8 cellular contexts compared by ENCODE assay signal in genomic region chr10:77493851-77494788, GRCh38.
A peak's percentile ranks its signal among the peaks of the same experiment; 100 is the strongest.
DNase-seq lines count a peak whose midpoint lies in the region; ATAC-seq and TF ChIP-seq lines count a peak whose summit lies in the region.
"Had no signal": no experiment of that assay in that cellular context is flagged by ENCODE, and none has a peak within 500 bp of the region (broad histone marks: within the 10 kb centered on the region; RNA-seq: fewer than 3 reads in every experiment).

No MANE protein-coding gene starts in this region.

- ATAC-seq in GM18867 (IDR thresholded peaks at IDR 0.05; ENCODE audit: unreplicated experiment): peak; percentile 36

- DNase-seq in M059J (ENCODE audit: low read depth): peak; percentile 59
- DNase-seq in epithelial cell of esophagus (ENCODE audit: low read depth): peak; percentile 34
- peak; percentile 46 for DNase-seq in retina
- no peak for DNase-seq in stimulated activated CD4-positive, alpha-beta T cell treated with anti-CD3 and anti-CD28 coated beads, Interleukin-4, amount 100 ng/mL, for 1 hour
- DNase-seq in germinal center (ENCODE audit: low spot score): no peak
- no peak for DNase-seq in stimulated activated CD4-positive, alpha-beta T cell treated with anti-CD3 and anti-CD28 coated beads, Interleukin-2, amount 100 ng/mL, for 24 hours
- DNase-seq: cortex of kidney had no signal

- peak; percentile 28 for TF ChIP-seq CTCF in epithelial cell of esophagus (IDR thresholded peaks at IDR 0.05; ENCODE audit: insufficient read depth, low read depth, low read length, missing control alignments)

- H3K4me3 ChIP-seq in epithelial cell of esophagus (ENCODE audit: low read length): no peak overlapping the region

Comparison
In these comparisons a context has a peak if more than half of its experiments do, and no peak if none do; other contexts are left out.
1. DNase-seq: peak in M059J (single experiment), epithelial cell of esophagus (single experiment) and retina (single experiment); none in stimulated activated CD4-positive, alpha-beta T cell treated with anti-CD3 and anti-CD28 coated beads, Interleukin-4, amount 100 ng/mL, for 1 hour (single experiment), germinal center (single experiment) and stimulated activated CD4-positive, alpha-beta T cell treated with anti-CD3 and anti-CD28 coated beads, Interleukin-2, amount 100 ng/mL, for 24 hours (0 of 2).